Comparison of ENCODE assay signal across 14 cellular contexts in genomic region chr22:37232140-37232998, GRCh38. TPM values are rescaled to one million over a fixed set of nuclear protein-coding genes. Genes with fewer than 3 reads are reported as not detected.
DNase-seq lines count a peak whose midpoint lies in the region; ATAC-seq and TF ChIP-seq lines count a peak whose summit lies in the region.
"Had no signal": no experiment of that assay in that cellular context is flagged by ENCODE, and none has a peak within 500 bp of the region (broad histone marks: within the 10 kb centered on the region; RNA-seq: fewer than 3 reads in every experiment).

No MANE protein-coding gene starts in this region.

- H3K27me3 ChIP-seq in Peyer's patch (no peaks in the 10 kb centered on the region), adrenal gland (no peaks in the 10 kb centered on the region)

- H3K9me3 ChIP-seq in Peyer's patch (no peaks in the 10 kb centered on the region), adrenal gland (replicated peaks in 1 of 3) (no peaks in the 10 kb centered on the region)

- H3K9me3 Mint-ChIP-seq in chondrocyte (ENCODE audit: low read depth) = no peaks in the 10 kb centered on the region
- no peaks in the 10 kb centered on the region for H3K9me3 Mint-ChIP-seq in stimulated activated naive B cell treated with anti-CD40 and anti-IgM and Interleukin-4, amounts not matched to agents 10 μg/mL and 1 μg/mL and 100 μg/mL, for 72 hours
- H3K9me3 Mint-ChIP-seq: nephron had no signal

- DNase-seq in activated CD4-positive, alpha-beta T cell treated with anti-CD3 and anti-CD28 coated beads for 48 hours = peak; percentile 40
- no peak for DNase-seq in activated CD4-positive, alpha-beta T cell treated with anti-CD3 and anti-CD28 coated beads for 4 hours
- DNase-seq in Peyer's patch (peak; percentile 39 to 49 (median 45)), chondrocyte (ENCODE audit: low spot score) (peak; percentile 76), NCI-H1092 (lab: John Stamatoyannopoulos, UW) (no peak), adrenal gland (no peak), DMS114 treated with DMSO at 0.1 percent for 48 hours (lab: John Stamatoyannopoulos, UW; ENCODE audit: unreplicated experiment) (no peak)
- no peak for DNase-seq in stimulated activated naive B cell treated with anti-CD40 and anti-IgM and Interleukin-4, amounts not matched to agents 10 μg/mL and 1 μg/mL and 100 μg/mL, for 72 hours
- DNase-seq: kidney glomerular epithelial cell, NCI-H345, trophoblast cell had no signal

- H3K27ac Mint-ChIP-seq in chondrocyte (ENCODE audit: unreplicated experiment) = no peak overlapping the region
- peak overlapping the region; percentile 99 for H3K27ac Mint-ChIP-seq in stimulated activated naive B cell treated with anti-CD40 and anti-IgM and Interleukin-4, amounts not matched to agents 10 μg/mL and 1 μg/mL and 100 μg/mL, for 72 hours
- H3K27ac Mint-ChIP-seq: nephron had no signal

- ATAC-seq in stimulated activated naive B cell treated with anti-CD40 and anti-IgM and Interleukin-4, amounts not matched to agents 10 μg/mL and 1 μg/mL and 100 μg/mL, for 72 hours (replicated peaks) = no peak
- ATAC-seq: Panc1 had no signal

- H3K4me1 Mint-ChIP-seq in chondrocyte (ENCODE audit: low read depth) = peaks cover 27% of the 10 kb centered on the region
- peaks cover 86 to 97% of the 10 kb centered on the region in 2 donors for H3K4me1 Mint-ChIP-seq in stimulated activated naive B cell treated with anti-CD40 and anti-IgM and Interleukin-4, amounts not matched to agents 10 μg/mL and 1 μg/mL and 100 μg/mL, for 72 hours

- 90 to 93% (median 92%) methylated on average over 5 to 15 of the region's 15 CpGs for WGBS in adrenal gland, 4 donors

- H3K4me1 ChIP-seq in Peyer's patch (peaks cover 0 to 73% (median 44%) of the 10 kb centered on the region in 4 donors), adrenal gland (replicated peaks in 1 of 2) (peaks cover 14 to 27% of the 10 kb centered on the region in 2 donors)

- H3K4me3 ChIP-seq in Peyer's patch (no peak overlapping the region), adrenal gland (no peak overlapping the region)

- TF ChIP-seq CTCF in Peyer's patch (IDR thresholded peaks at IDR 0.05) = no peak
- no peak for TF ChIP-seq CTCF in chondrocyte (IDR thresholded peaks at IDR 0.05)
- no peak for TF ChIP-seq CTCF in adrenal gland (IDR thresholded peaks at IDR 0.05)

- H3K27ac ChIP-seq in Peyer's patch (peak overlapping the region in 3 of 4 donors; percentile 85 to 94 (median 91)), adrenal gland (no peak overlapping the region)

- H3K36me3 ChIP-seq in Peyer's patch (no peaks in the 10 kb centered on the region), adrenal gland (replicated peaks in 1 of 2) (no peaks in the 10 kb centered on the region)

- H3K4me3 Mint-ChIP-seq in chondrocyte (ENCODE audit: unreplicated experiment) = no peak overlapping the region
- no peak overlapping the region for H3K4me3 Mint-ChIP-seq in stimulated activated naive B cell treated with anti-CD40 and anti-IgM and Interleukin-4, amounts not matched to agents 10 μg/mL and 1 μg/mL and 100 μg/mL, for 72 hours
- H3K4me3 Mint-ChIP-seq: nephron had no signal

- peaks cover 24% of the 10 kb centered on the region for H3K27me3 Mint-ChIP-seq in chondrocyte (ENCODE audit: low read depth)
- no peaks in the 10 kb centered on the region for H3K27me3 Mint-ChIP-seq in stimulated activated naive B cell treated with anti-CD40 and anti-IgM and Interleukin-4, amounts not matched to agents 10 μg/mL and 1 μg/mL and 100 μg/mL, for 72 hours

- no peaks in the 10 kb centered on the region for H3K36me3 Mint-ChIP-seq in chondrocyte (ENCODE audit: low read depth)
- H3K36me3 Mint-ChIP-seq in stimulated activated naive B cell treated with anti-CD40 and anti-IgM and Interleukin-4, amounts not matched to agents 10 μg/mL and 1 μg/mL and 100 μg/mL, for 72 hours = peaks cover 69 to 93% of the 10 kb centered on the region in 2 donors

- intact Hi-C loops in adrenal gland (cut with DNase I) = no loop called here

- no peak for TF ChIP-seq POLR2A in Peyer's patch (IDR thresholded peaks at IDR 0.05)
- TF ChIP-seq POLR2A in adrenal gland (IDR thresholded peaks at IDR 0.05) = no peak

RNA-seq across cellular contexts. Expression of gene RAC2, which starts 11.7 kb away (rescaled TPM):
- total RNA-seq in Peyer's patch (100 to 1,000 TPM in 1 of 4 donors, 10 to 100 TPM in 3; 10.0 to 124 (median 20.6) TPM), chondrocyte (0.20 TPM in 1 of 3 replicates, not detected in the others), adrenal gland (10 to 100 TPM in 5 of 8 donors, 1 to 10 TPM in 3; 4.3 to 17.9 (median 11.3) TPM)
- 10 to 100 TPM in 2 of 3 donors, 1 to 10 TPM in 1; 6.3 to 12.4 (median 11.0) TPM for polyA plus RNA-seq in adrenal gland

RNA-seq across cellular contexts. Expression of gene SSTR3, which starts 20.1 kb away (rescaled TPM):
- total RNA-seq in Peyer's patch (not detected), chondrocyte (not detected in 3 replicates), adrenal gland (1 to 10 TPM in 1 of 8 donors, under 1 TPM in 6, not detected in 1; 0.28 to 2.0 (median 0.41) TPM)
- polyA plus RNA-seq in adrenal gland = 1 to 10 TPM in 2 of 3 donors, under 1 TPM in 1; 0.34 to 1.2 (median 1.0) TPM
- total RNA-seq: glomerular endothelial cell had no signal

RNA-seq across cellular contexts. Expression of gene C1QTNF6, which starts 44.3 kb away (rescaled TPM):
- 1 to 10 TPM; 3.9 to 9.4 (median 5.9) TPM for total RNA-seq in Peyer's patch
- total RNA-seq in chondrocyte = 11.3 to 27.7 TPM (median 14.6 TPM) in 3 replicates
- 10 to 100 TPM in 1 of 8 donors, 1 to 10 TPM in 7; 2.2 to 28.6 (median 5.9) TPM for total RNA-seq in adrenal gland
- polyA plus RNA-seq in adrenal gland = 10 to 100 TPM in 2 of 3 donors, 1 to 10 TPM in 1; 2.9 to 45.7 (median 17.9) TPM

RNA-seq across cellular contexts. Expression of gene CYTH4, which starts 49.9 kb away (rescaled TPM):
- total RNA-seq in Peyer's patch = 10 to 100 TPM; 13.5 to 75.9 (median 22.5) TPM
- total RNA-seq in chondrocyte = not detected in 3 replicates
- 10 to 100 TPM; 16.4 to 80.7 (median 25.5) TPM for total RNA-seq in adrenal gland
- 10 to 100 TPM in 2 of 3 donors, 1 to 10 TPM in 1; 7.5 to 26.6 (median 11.5) TPM for polyA plus RNA-seq in adrenal gland

Comparison
In these comparisons a context has a peak if more than half of its experiments do, and no peak if none do; other contexts are left out.
1. DNase-seq: peak in activated CD4-positive, alpha-beta T cell treated with anti-CD3 and anti-CD28 coated beads for 48 hours (single experiment), Peyer's patch (3 of 3) and chondrocyte (single experiment); none in activated CD4-positive, alpha-beta T cell treated with anti-CD3 and anti-CD28 coated beads for 4 hours (0 of 2), stimulated activated naive B cell treated with anti-CD40 and anti-IgM and Interleukin-4, amounts not matched to agents 10 μg/mL and 1 μg/mL and 100 μg/mL, for 72 hours (single experiment), NCI-H1092 (single experiment), adrenal gland (0 of 7) and DMS114 treated with DMSO at 0.1 percent for 48 hours (single experiment).
2. H3K27ac ChIP-seq: peak in Peyer's patch (3 of 4); none in adrenal gland (0 of 5).